1 cellular context compared by ENCODE assay signal in the genomic region with DNA sequence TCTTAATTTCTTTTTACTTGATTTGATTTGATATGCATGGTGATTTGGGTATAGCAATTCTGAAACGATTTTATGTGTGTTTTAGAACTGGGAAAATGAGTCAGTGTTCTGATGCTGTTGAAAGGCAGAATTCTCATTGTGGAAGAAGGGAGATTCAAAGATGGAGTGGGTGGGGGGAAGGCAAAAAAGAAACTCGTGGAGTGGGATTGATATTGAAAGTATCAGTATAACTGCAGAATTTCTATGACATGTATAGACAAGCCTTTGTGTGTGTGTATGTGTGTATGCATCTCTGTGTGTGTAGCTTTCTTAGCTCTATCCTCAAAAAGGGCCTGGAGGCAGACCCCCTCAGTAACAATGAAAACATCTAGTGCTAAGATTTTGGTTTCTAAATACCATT.
TF ChIP-seq lines count a peak whose summit lies in the region.

No MANE protein-coding gene starts in this region.

TF ChIP-seq in GM12878, 131 proteins besides CTCF, POLR2A, EP300 and RAD21 (continued from another document):
- TF ChIP-seq, protein P1, sequence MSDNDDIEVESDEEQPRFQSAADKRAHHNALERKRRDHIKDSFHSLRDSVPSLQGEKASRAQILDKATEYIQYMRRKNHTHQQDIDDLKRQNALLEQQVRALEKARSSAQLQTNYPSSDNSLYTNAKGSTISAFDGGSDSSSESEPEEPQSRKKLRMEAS (IDR thresholded peaks at IDR 0.05; ENCODE audit: low read depth, low read length) = no peak
- TF ChIP-seq, protein P2, sequence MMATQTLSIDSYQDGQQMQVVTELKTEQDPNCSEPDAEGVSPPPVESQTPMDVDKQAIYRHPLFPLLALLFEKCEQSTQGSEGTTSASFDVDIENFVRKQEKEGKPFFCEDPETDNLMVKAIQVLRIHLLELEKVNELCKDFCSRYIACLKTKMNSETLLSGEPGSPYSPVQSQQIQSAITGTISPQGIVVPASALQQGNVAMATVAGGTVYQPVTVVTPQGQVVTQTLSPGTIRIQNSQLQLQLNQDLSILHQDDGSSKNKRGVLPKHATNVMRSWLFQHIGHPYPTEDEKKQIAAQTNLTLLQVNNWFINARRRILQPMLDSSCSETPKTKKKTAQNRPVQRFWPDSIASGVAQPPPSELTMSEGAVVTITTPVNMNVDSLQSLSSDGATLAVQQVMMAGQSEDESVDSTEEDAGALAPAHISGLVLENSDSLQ (IDR thresholded peaks at IDR 0.05) = no peak
- TF ChIP-seq, protein P3, sequence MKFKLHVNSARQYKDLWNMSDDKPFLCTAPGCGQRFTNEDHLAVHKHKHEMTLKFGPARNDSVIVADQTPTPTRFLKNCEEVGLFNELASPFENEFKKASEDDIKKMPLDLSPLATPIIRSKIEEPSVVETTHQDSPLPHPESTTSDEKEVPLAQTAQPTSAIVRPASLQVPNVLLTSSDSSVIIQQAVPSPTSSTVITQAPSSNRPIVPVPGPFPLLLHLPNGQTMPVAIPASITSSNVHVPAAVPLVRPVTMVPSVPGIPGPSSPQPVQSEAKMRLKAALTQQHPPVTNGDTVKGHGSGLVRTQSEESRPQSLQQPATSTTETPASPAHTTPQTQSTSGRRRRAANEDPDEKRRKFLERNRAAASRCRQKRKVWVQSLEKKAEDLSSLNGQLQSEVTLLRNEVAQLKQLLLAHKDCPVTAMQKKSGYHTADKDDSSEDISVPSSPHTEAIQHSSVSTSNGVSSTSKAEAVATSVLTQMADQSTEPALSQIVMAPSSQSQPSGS (IDR thresholded peaks at IDR 0.05; ENCODE audit: low read length) = peak; percentile 52; the same call in 1 of the 2 replicates
- no peak for TF ChIP-seq YY1 (IDR thresholded peaks at IDR 0.05; ENCODE audit: low read depth, low read length)
- peak; percentile 58; the same call in 1 of the 2 replicates for TF ChIP-seq ZBED1 (IDR thresholded peaks at IDR 0.05; ENCODE audit: borderline replicate concordance)
- TF ChIP-seq, protein P4, sequence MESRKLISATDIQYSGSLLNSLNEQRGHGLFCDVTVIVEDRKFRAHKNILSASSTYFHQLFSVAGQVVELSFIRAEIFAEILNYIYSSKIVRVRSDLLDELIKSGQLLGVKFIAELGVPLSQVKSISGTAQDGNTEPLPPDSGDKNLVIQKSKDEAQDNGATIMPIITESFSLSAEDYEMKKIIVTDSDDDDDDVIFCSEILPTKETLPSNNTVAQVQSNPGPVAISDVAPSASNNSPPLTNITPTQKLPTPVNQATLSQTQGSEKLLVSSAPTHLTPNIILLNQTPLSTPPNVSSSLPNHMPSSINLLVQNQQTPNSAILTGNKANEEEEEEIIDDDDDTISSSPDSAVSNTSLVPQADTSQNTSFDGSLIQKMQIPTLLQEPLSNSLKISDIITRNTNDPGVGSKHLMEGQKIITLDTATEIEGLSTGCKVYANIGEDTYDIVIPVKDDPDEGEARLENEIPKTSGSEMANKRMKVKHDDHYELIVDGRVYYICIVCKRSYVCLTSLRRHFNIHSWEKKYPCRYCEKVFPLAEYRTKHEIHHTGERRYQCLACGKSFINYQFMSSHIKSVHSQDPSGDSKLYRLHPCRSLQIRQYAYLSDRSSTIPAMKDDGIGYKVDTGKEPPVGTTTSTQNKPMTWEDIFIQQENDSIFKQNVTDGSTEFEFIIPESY (IDR thresholded peaks at IDR 0.05) = no peak
- TF ChIP-seq IRF4 (IDR thresholded peaks at IDR 0.05; ENCODE audit: low read depth, low read length) = peak; percentile 21; the same call in 1 of the 2 replicates
- peak; percentile 42; the same call in 1 of the 2 replicates for TF ChIP-seq IKZF1 (conservative IDR thresholded peaks at IDR 0.05)
- TF ChIP-seq ZZZ3 (IDR thresholded peaks at IDR 0.05; ENCODE audit: control insufficient read depth, insufficient read length, low read depth) = no peak
- TF ChIP-seq NFIC (IDR thresholded peaks at IDR 0.05; ENCODE audit: low read depth, low read length) = peak; percentile 64; the same call in 1 of the 2 replicates
- no peak for TF ChIP-seq PML (IDR thresholded peaks at IDR 0.05; ENCODE audit: low read length)
- TF ChIP-seq FOXM1 (IDR thresholded peaks at IDR 0.05; ENCODE audit: low read depth, low read length) = peak; percentile 71; the same call in 1 of the 2 replicates
- TF ChIP-seq, protein P5, sequence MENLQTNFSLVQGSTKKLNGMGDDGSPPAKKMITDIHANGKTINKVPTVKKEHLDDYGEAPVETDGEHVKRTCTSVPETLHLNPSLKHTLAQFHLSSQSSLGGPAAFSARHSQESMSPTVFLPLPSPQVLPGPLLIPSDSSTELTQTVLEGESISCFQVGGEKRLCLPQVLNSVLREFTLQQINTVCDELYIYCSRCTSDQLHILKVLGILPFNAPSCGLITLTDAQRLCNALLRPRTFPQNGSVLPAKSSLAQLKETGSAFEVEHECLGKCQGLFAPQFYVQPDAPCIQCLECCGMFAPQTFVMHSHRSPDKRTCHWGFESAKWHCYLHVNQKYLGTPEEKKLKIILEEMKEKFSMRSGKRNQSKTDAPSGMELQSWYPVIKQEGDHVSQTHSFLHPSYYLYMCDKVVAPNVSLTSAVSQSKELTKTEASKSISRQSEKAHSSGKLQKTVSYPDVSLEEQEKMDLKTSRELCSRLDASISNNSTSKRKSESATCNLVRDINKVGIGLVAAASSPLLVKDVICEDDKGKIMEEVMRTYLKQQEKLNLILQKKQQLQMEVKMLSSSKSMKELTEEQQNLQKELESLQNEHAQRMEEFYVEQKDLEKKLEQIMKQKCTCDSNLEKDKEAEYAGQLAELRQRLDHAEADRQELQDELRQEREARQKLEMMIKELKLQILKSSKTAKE (IDR thresholded peaks at IDR 0.05; ENCODE audit: low read depth, poor library complexity, severe bottlenecking) = peak; percentile 50
- TF ChIP-seq BCL11A (IDR thresholded peaks at IDR 0.05; ENCODE audit: low read depth, low read length) = peak; percentile 26; the same call in 1 of the 2 replicates
- TF ChIP-seq BMI1 (IDR thresholded peaks at IDR 0.05; ENCODE audit: borderline replicate concordance) = no peak; the same call in 1 of the 2 replicates
- TF ChIP-seq EED (IDR thresholded peaks at IDR 0.05; ENCODE audit: low read depth) = 0 out of 2 replicates have a peak, but pooled peaks have one; percentile 23
- 0 out of 2 replicates have a peak, but pooled peaks have one; percentile 12 for TF ChIP-seq ZSCAN29 (IDR thresholded peaks at IDR 0.05)
- TF ChIP-seq, protein P6, sequence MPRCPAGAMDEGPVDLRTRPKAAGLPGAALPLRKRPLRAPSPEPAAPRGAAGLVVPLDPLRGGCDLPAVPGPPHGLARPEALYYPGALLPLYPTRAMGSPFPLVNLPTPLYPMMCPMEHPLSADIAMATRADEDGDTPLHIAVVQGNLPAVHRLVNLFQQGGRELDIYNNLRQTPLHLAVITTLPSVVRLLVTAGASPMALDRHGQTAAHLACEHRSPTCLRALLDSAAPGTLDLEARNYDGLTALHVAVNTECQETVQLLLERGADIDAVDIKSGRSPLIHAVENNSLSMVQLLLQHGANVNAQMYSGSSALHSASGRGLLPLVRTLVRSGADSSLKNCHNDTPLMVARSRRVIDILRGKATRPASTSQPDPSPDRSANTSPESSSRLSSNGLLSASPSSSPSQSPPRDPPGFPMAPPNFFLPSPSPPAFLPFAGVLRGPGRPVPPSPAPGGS (IDR thresholded peaks at IDR 0.05; ENCODE audit: borderline replicate concordance, insufficient read depth, low read depth, low read length, poor library complexity, severe bottlenecking) = peak; percentile 69
- TF ChIP-seq BACH1 (IDR thresholded peaks at IDR 0.05; ENCODE audit: borderline replicate concordance) = no peak
- peak; percentile 80 for TF ChIP-seq JUNB (IDR thresholded peaks at IDR 0.05)
- TF ChIP-seq RUNX3 (IDR thresholded peaks at IDR 0.05; ENCODE audit: low read length) = peak; percentile 43; the same call in 1 of the 2 replicates
- TF ChIP-seq, protein P7, sequence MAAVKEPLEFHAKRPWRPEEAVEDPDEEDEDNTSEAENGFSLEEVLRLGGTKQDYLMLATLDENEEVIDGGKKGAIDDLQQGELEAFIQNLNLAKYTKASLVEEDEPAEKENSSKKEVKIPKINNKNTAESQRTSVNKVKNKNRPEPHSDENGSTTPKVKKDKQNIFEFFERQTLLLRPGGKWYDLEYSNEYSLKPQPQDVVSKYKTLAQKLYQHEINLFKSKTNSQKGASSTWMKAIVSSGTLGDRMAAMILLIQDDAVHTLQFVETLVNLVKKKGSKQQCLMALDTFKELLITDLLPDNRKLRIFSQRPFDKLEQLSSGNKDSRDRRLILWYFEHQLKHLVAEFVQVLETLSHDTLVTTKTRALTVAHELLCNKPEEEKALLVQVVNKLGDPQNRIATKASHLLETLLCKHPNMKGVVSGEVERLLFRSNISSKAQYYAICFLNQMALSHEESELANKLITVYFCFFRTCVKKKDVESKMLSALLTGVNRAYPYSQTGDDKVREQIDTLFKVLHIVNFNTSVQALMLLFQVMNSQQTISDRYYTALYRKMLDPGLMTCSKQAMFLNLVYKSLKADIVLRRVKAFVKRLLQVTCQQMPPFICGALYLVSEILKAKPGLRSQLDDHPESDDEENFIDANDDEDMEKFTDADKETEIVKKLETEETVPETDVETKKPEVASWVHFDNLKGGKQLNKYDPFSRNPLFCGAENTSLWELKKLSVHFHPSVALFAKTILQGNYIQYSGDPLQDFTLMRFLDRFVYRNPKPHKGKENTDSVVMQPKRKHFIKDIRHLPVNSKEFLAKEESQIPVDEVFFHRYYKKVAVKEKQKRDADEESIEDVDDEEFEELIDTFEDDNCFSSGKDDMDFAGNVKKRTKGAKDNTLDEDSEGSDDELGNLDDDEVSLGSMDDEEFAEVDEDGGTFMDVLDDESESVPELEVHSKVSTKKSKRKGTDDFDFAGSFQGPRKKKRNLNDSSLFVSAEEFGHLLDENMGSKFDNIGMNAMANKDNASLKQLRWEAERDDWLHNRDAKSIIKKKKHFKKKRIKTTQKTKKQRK (IDR thresholded peaks at IDR 0.05; ENCODE audit: low read depth, low read length) = no peak
- TF ChIP-seq ZNF384 (IDR thresholded peaks at IDR 0.05; ENCODE audit: borderline replicate concordance, low read depth, low read length) = no peak
TF ChIP-seq in GM12878: peak in this region for 14.
